3 cellular contexts compared by ENCODE assay signal in the genomic region with DNA sequence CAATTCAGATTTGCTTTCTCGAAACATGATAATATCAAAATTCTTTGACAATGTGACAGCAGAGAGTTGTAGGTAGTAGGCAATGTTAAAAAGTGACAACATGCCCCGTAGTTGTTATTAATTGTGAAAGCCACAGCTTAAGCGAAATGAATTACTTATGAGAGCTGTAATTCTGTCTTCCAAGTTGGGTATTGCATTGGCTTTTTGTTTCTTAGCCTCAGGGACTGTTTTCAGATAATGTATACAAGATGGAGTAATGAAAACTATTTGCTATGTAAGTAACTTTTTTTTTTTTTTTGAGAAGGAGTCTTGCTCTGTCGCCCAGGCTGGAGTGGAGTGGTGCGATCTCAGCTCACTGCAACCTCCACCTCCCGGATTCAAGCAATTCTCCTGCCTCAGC.
"Had no signal": no experiment of that assay in that cellular context is flagged by ENCODE, and none has a peak within 500 bp of the region (broad histone marks: within the 10 kb centered on the region; RNA-seq: fewer than 3 reads in every experiment).

No MANE protein-coding gene starts in this region.

- ATAC-seq: GM12878 had no signal

- DNase-seq: GDM1, GF-D8 had no signal

- H3K4me3 ChIP-seq: GM12878 had no signal
